ENCODE assay signal across 2 cellular contexts in the genomic region with DNA sequence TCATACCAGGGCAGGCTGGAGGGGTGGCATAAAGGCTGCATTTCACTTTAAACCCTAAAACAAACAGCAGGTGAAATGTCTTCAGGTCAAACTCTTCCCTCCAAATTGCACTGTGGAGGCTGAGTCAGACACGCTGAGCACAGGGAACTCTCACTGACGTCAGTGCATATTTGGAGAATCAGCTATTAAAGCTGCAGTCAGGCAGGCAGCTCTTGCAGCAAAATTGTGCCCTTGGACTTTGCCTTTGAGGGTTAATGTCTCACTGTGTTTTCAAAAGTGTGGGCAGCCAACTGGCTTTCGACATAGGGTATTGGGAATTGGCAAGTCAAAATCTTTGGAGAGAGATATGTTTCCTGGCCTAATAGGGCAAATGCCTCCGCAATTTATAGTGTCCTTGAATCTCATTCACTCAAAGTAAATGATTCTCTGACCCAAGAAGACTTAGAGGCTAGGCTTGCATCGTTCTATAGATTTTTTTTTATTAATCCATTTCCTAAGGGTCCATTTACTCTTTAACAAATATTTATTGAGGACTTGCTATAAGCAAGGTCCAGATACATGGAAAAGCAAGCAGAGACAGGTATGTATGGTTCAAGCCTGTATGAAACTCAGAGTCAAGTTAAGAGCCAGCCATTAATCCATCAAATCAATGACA.
TF ChIP-seq lines count a peak whose summit lies in the region.

No MANE protein-coding gene starts in this region.

TF ChIP-seq in SK-N-SH treated with all-trans-retinoic acid at 6 μM for 48 hours, 23 proteins besides CTCF, POLR2A, EP300 and RAD21 (continued from another document):
- TF ChIP-seq POU6F1 (CRISPR knock-in tag; IDR thresholded peaks at IDR 0.05; ENCODE audit: borderline replicate concordance, low read depth) (no peak), ARNTL (CRISPR knock-in tag; IDR thresholded peaks at IDR 0.05; ENCODE audit: borderline replicate concordance, low read depth) (no peak), ZNF8 (CRISPR knock-in tag; IDR thresholded peaks at IDR 0.05) (no peak), ZNF70 (CRISPR knock-in tag; IDR thresholded peaks at IDR 0.05) (no peak), SNAI2 (CRISPR knock-in tag; IDR thresholded peaks at IDR 0.05) (no peak), CSDC2 (CRISPR knock-in tag; IDR thresholded peaks at IDR 0.05) (no peak), PATZ1 (CRISPR knock-in tag; IDR thresholded peaks at IDR 0.05; ENCODE audit: borderline replicate concordance) (no peak), TOX (CRISPR knock-in tag; IDR thresholded peaks at IDR 0.05; ENCODE audit: borderline replicate concordance) (no peak), PPARA (CRISPR knock-in tag; IDR thresholded peaks at IDR 0.05; ENCODE audit: borderline replicate concordance) (no peak)
- TF ChIP-seq, protein P1, sequence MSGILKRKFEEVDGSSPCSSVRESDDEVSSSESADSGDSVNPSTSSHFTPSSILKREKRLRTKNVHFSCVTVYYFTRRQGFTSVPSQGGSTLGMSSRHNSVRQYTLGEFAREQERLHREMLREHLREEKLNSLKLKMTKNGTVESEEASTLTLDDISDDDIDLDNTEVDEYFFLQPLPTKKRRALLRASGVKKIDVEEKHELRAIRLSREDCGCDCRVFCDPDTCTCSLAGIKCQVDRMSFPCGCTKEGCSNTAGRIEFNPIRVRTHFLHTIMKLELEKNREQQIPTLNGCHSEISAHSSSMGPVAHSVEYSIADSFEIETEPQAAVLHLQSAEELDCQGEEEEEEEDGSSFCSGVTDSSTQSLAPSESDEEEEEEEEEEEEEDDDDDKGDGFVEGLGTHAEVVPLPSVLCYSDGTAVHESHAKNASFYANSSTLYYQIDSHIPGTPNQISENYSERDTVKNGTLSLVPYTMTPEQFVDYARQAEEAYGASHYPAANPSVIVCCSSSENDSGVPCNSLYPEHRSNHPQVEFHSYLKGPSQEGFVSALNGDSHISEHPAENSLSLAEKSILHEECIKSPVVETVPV (CRISPR knock-in tag; IDR thresholded peaks at IDR 0.05) = no peak
- TF ChIP-seq, protein P2, sequence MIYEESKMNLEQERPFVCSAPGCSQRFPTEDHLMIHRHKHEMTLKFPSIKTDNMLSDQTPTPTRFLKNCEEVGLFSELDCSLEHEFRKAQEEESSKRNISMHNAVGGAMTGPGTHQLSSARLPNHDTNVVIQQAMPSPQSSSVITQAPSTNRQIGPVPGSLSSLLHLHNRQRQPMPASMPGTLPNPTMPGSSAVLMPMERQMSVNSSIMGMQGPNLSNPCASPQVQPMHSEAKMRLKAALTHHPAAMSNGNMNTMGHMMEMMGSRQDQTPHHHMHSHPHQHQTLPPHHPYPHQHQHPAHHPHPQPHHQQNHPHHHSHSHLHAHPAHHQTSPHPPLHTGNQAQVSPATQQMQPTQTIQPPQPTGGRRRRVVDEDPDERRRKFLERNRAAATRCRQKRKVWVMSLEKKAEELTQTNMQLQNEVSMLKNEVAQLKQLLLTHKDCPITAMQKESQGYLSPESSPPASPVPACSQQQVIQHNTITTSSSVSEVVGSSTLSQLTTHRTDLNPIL (CRISPR knock-in tag; IDR thresholded peaks at IDR 0.05; ENCODE audit: low read depth) = no peak
TF ChIP-seq in SK-N-SH treated with all-trans-retinoic acid at 6 μM for 48 hours: peak in this region for 0.

TF ChIP-seq in SK-N-SH, 30 proteins besides CTCF, POLR2A, EP300 and RAD21 (continued from another document):
- TF ChIP-seq FOSL2 (IDR thresholded peaks at IDR 0.05; ENCODE audit: borderline replicate concordance, low read depth) (no peak), SIN3A (IDR thresholded peaks at IDR 0.05; ENCODE audit: borderline replicate concordance, low read depth, low read length) (no peak), RCOR1 (IDR thresholded peaks at IDR 0.05; ENCODE audit: low read length) (no peak), FOXM1 (IDR thresholded peaks at IDR 0.05; ENCODE audit: low read depth) (no peak), RXRA (IDR thresholded peaks at IDR 0.05; ENCODE audit: borderline replicate concordance, low read depth) (no peak), TCF12 (IDR thresholded peaks at IDR 0.05) (no peak)
